Comparison of ENCODE assay signal across 1 cellular context in genomic region chr1:34685225-34685624, GRCh38.
TF ChIP-seq lines count a peak whose summit lies in the region.

No MANE protein-coding gene starts in this region.

TF ChIP-seq in GM23338, 12 proteins besides CTCF, POLR2A, EP300 and RAD21 (continued from another document):
- TF ChIP-seq, protein P1, sequence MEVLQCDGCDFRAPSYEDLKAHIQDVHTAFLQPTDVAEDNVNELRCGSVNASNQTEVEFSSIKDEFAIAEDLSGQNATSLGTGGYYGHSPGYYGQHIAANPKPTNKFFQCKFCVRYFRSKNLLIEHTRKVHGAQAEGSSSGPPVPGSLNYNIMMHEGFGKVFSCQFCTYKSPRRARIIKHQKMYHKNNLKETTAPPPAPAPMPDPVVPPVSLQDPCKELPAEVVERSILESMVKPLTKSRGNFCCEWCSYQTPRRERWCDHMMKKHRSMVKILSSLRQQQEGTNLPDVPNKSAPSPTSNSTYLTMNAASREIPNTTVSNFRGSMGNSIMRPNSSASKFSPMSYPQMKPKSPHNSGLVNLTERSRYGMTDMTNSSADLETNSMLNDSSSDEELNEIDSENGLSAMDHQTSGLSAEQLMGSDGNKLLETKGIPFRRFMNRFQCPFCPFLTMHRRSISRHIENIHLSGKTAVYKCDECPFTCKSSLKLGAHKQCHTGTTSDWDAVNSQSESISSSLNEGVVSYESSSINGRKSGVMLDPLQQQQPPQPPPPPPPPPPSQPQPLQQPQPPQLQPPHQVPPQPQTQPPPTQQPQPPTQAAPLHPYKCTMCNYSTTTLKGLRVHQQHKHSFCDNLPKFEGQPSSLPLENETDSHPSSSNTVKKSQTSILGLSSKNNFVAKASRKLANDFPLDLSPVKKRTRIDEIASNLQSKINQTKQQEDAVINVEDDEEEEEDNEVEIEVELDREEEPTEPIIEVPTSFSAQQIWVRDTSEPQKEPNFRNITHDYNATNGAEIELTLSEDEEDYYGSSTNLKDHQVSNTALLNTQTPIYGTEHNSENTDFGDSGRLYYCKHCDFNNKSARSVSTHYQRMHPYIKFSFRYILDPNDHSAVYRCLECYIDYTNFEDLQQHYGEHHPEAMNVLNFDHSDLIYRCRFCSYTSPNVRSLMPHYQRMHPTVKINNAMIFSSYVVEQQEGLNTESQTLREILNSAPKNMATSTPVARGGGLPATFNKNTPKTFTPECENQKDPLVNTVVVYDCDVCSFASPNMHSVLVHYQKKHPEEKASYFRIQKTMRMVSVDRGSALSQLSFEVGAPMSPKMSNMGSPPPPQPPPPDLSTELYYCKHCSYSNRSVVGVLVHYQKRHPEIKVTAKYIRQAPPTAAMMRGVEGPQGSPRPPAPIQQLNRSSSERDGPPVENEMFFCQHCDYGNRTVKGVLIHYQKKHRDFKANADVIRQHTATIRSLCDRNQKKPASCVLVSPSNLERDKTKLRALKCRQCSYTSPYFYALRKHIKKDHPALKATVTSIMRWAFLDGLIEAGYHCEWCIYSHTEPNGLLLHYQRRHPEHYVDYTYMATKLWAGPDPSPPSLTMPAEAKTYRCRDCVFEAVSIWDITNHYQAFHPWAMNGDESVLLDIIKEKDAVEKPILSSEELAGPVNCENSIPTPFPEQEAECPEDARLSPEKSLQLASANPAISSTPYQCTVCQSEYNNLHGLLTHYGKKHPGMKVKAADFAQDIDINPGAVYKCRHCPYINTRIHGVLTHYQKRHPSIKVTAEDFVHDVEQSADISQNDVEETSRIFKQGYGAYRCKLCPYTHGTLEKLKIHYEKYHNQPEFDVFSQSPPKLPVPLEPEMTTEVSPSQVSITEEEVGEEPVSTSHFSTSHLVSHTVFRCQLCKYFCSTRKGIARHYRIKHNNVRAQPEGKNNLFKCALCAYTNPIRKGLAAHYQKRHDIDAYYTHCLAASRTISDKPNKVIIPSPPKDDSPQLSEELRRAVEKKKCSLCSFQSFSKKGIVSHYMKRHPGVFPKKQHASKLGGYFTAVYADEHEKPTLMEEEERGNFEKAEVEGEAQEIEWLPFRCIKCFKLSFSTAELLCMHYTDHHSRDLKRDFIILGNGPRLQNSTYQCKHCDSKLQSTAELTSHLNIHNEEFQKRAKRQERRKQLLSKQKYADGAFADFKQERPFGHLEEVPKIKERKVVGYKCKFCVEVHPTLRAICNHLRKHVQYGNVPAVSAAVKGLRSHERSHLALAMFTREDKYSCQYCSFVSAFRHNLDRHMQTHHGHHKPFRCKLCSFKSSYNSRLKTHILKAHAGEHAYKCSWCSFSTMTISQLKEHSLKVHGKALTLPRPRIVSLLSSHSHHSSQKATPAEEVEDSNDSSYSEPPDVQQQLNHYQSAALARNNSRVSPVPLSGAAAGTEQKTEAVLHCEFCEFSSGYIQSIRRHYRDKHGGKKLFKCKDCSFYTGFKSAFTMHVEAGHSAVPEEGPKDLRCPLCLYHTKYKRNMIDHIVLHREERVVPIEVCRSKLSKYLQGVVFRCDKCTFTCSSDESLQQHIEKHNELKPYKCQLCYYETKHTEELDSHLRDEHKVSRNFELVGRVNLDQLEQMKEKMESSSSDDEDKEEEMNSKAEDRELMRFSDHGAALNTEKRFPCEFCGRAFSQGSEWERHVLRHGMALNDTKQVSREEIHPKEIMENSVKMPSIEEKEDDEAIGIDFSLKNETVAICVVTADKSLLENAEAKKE (CRISPR knock-in tag; IDR thresholded peaks at IDR 0.05), result no peak
- no peak for TF ChIP-seq ZNF331 (CRISPR knock-in tag; IDR thresholded peaks at IDR 0.05; ENCODE audit: low read depth)
- no peak for TF ChIP-seq EZH2phosphoT487 (IDR thresholded peaks at IDR 0.05; ENCODE audit: unreplicated experiment)
- no peak for TF ChIP-seq ZNF114 (CRISPR knock-in tag; IDR thresholded peaks at IDR 0.05)
- TF ChIP-seq, protein P2, sequence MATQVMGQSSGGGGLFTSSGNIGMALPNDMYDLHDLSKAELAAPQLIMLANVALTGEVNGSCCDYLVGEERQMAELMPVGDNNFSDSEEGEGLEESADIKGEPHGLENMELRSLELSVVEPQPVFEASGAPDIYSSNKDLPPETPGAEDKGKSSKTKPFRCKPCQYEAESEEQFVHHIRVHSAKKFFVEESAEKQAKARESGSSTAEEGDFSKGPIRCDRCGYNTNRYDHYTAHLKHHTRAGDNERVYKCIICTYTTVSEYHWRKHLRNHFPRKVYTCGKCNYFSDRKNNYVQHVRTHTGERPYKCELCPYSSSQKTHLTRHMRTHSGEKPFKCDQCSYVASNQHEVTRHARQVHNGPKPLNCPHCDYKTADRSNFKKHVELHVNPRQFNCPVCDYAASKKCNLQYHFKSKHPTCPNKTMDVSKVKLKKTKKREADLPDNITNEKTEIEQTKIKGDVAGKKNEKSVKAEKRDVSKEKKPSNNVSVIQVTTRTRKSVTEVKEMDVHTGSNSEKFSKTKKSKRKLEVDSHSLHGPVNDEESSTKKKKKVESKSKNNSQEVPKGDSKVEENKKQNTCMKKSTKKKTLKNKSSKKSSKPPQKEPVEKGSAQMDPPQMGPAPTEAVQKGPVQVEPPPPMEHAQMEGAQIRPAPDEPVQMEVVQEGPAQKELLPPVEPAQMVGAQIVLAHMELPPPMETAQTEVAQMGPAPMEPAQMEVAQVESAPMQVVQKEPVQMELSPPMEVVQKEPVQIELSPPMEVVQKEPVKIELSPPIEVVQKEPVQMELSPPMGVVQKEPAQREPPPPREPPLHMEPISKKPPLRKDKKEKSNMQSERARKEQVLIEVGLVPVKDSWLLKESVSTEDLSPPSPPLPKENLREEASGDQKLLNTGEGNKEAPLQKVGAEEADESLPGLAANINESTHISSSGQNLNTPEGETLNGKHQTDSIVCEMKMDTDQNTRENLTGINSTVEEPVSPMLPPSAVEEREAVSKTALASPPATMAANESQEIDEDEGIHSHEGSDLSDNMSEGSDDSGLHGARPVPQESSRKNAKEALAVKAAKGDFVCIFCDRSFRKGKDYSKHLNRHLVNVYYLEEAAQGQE (IDR thresholded peaks at IDR 0.05; ENCODE audit: unreplicated experiment), result no peak
TF ChIP-seq in GM23338: peak in this region for 0.
